In the genomic region with DNA sequence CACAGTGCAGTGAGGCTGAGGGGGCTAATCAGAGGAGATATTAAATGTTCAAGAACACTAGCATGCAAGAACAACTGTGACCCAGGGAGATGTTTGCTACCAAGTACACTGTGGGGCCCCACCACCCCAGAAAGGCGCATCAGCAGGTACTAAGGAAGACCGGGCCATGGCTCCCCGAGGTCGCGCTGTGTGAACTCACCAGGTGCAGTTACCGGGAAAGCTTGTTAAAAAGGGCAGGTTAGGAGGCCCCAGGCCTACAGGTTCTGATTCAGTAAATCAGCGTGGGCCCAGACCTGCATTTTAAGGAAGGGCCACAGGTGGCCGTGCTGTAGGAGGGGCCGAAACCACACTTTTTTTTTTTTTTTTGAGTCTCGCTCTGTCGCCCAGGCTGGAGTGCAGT, we compare ENCODE assay signal across 18 cellular contexts. TPM values are rescaled to one million over a fixed set of nuclear protein-coding genes. Genes with fewer than 3 reads are reported as not detected.
DNase-seq lines count a peak whose midpoint lies in the region; ATAC-seq and TF ChIP-seq lines count a peak whose summit lies in the region.
"Had no signal": no experiment of that assay in that cellular context is flagged by ENCODE, and none has a peak within 500 bp of the region (broad histone marks: within the 10 kb centered on the region; RNA-seq: fewer than 3 reads in every experiment).

No MANE protein-coding gene starts in this region.

- H3K9me3 Mint-ChIP-seq in activated naive CD8-positive, alpha-beta T cell (ENCODE audit: low read depth): no peaks in the 10 kb centered on the region
- H3K9me3 Mint-ChIP-seq in activated naive CD8-positive, alpha-beta T cell treated with anti-CD3 and anti-CD28 coated beads, Interleukin-2, amount 50 U/mL, for 24 hours: no peaks in the 10 kb centered on the region
- H3K9me3 Mint-ChIP-seq in IgD-negative memory B cell: peaks cover 0 to 4% (median 0%) of the 10 kb centered on the region in 3 donors
- peaks cover 1% of the 10 kb centered on the region for H3K9me3 Mint-ChIP-seq in glutamatergic neuron (ENCODE audit: unreplicated experiment)
- no peaks in the 10 kb centered on the region for H3K9me3 Mint-ChIP-seq in type B pancreatic cell
- no peaks in the 10 kb centered on the region for H3K9me3 Mint-ChIP-seq in effector memory CD8-positive, alpha-beta T cell
- H3K9me3 Mint-ChIP-seq: T-cell had no signal

- peak overlapping the region; percentile 46 for H3K27ac Mint-ChIP-seq in activated naive CD8-positive, alpha-beta T cell
- no peak overlapping the region for H3K27ac Mint-ChIP-seq in activated naive CD8-positive, alpha-beta T cell treated with anti-CD3 and anti-CD28 coated beads, Interleukin-2, amount 50 U/mL, for 24 hours
- H3K27ac Mint-ChIP-seq in IgD-negative memory B cell (peak overlapping the region; percentile 72 to 97 (median 86)), glutamatergic neuron (ENCODE audit: unreplicated experiment) (peak overlapping the region; percentile 52), type B pancreatic cell (no peak overlapping the region)
- peak overlapping the region in 1 of 2 donors; percentile 39 for H3K27ac Mint-ChIP-seq in effector memory CD8-positive, alpha-beta T cell
- H3K27ac Mint-ChIP-seq: T-cell had no signal

- H3K4me3 Mint-ChIP-seq in activated naive CD8-positive, alpha-beta T cell: no peak overlapping the region
- no peak overlapping the region for H3K4me3 Mint-ChIP-seq in activated naive CD8-positive, alpha-beta T cell treated with anti-CD3 and anti-CD28 coated beads, Interleukin-2, amount 50 U/mL, for 24 hours
- H3K4me3 Mint-ChIP-seq in IgD-negative memory B cell: peak overlapping the region in 3 of 4 donors; percentile 47 to 84 (median 72)
- no peak overlapping the region for H3K4me3 Mint-ChIP-seq in glutamatergic neuron (ENCODE audit: unreplicated experiment)
- H3K4me3 Mint-ChIP-seq in type B pancreatic cell: no peak overlapping the region
- no peak overlapping the region for H3K4me3 Mint-ChIP-seq in effector memory CD8-positive, alpha-beta T cell
- H3K4me3 Mint-ChIP-seq: T-cell had no signal

- H3K36me3 Mint-ChIP-seq in activated naive CD8-positive, alpha-beta T cell: no peaks in the 10 kb centered on the region
- H3K36me3 Mint-ChIP-seq in activated naive CD8-positive, alpha-beta T cell treated with anti-CD3 and anti-CD28 coated beads, Interleukin-2, amount 50 U/mL, for 24 hours (ENCODE audit: low read depth): no peaks in the 10 kb centered on the region
- H3K36me3 Mint-ChIP-seq in IgD-negative memory B cell (no peaks in the 10 kb centered on the region), glutamatergic neuron (ENCODE audit: unreplicated experiment) (peaks cover 2% of the 10 kb centered on the region), type B pancreatic cell (no peaks in the 10 kb centered on the region)
- peaks cover 10% of the 10 kb centered on the region for H3K36me3 Mint-ChIP-seq in effector memory CD8-positive, alpha-beta T cell (ENCODE audit: insufficient read depth)
- H3K36me3 Mint-ChIP-seq: T-cell had no signal

- TF ChIP-seq CTCF in glutamatergic neuron (IDR thresholded peaks at IDR 0.05; ENCODE audit: partially characterized antibody, unreplicated experiment) (no peak), type B pancreatic cell (conservative IDR thresholded peaks at IDR 0.05) (no peak)

- DNase-seq in activated naive CD8-positive, alpha-beta T cell treated with anti-CD3 and anti-CD28 coated beads, Interleukin-2, amount 50 U/mL, for 24 hours: no peak
- no peak for DNase-seq in glutamatergic neuron
- peak; percentile 52 for DNase-seq in type B pancreatic cell (ENCODE audit: extremely low spot score, unreplicated experiment)
- no peak for DNase-seq in NCI-H1436 treated with DMSO at 0.1 percent for 48 hours (lab: John Stamatoyannopoulos, UW)
- no peak for DNase-seq in hippocampal formation (lab: John Stamatoyannopoulos, UW)
- DNase-seq in effector memory CD8-positive, alpha-beta T cell: no peak
- DNase-seq: activated CD8-positive, alpha-beta memory T cell treated with anti-CD3 and anti-CD28 coated beads, Interleukin-2, amount 50 U/mL, for 4 hours; activated naive CD4-positive, alpha-beta T cell; NCI-H2227 treated with DMSO at 0.1 percent for 48 hours; NK-92 treated with Interleukin-12 subunit alpha and Interleukin-12 subunit beta, amount 100 ng/mL, for 24 hours; stimulated activated CD4-positive, alpha-beta T cell treated with anti-CD3 and anti-CD28 coated beads, Interleukin-2, amount 100 ng/mL, for 24 hours; T-cell; WERI-Rb-1 had no signal

- no peaks in the 10 kb centered on the region for H3K4me1 Mint-ChIP-seq in activated naive CD8-positive, alpha-beta T cell (ENCODE audit: low read depth)
- H3K4me1 Mint-ChIP-seq in activated naive CD8-positive, alpha-beta T cell treated with anti-CD3 and anti-CD28 coated beads, Interleukin-2, amount 50 U/mL, for 24 hours: peaks cover 7% of the 10 kb centered on the region
- peaks cover 19 to 24% (median 19%) of the 10 kb centered on the region in 3 donors for H3K4me1 Mint-ChIP-seq in IgD-negative memory B cell
- peaks cover 11% of the 10 kb centered on the region for H3K4me1 Mint-ChIP-seq in glutamatergic neuron (ENCODE audit: low read depth, unreplicated experiment)
- H3K4me1 Mint-ChIP-seq in type B pancreatic cell (ENCODE audit: unreplicated experiment): peaks cover 4% of the 10 kb centered on the region
- H3K4me1 Mint-ChIP-seq in effector memory CD8-positive, alpha-beta T cell (ENCODE audit: low read depth in 2 of 2): peaks cover 0 to under 1% of the 10 kb centered on the region in 2 donors

- ATAC-seq in activated naive CD8-positive, alpha-beta T cell treated with anti-CD3 and anti-CD28 coated beads, Interleukin-2, amount 50 U/mL, for 24 hours: no peak
- no peak for ATAC-seq in effector memory CD8-positive, alpha-beta T cell (replicated peaks)
- ATAC-seq: gastroesophageal sphincter, sciatic nerve, T-cell had no signal

- peaks cover 1% of the 10 kb centered on the region for H3K27me3 Mint-ChIP-seq in activated naive CD8-positive, alpha-beta T cell
- peaks cover 7% of the 10 kb centered on the region for H3K27me3 Mint-ChIP-seq in activated naive CD8-positive, alpha-beta T cell treated with anti-CD3 and anti-CD28 coated beads, Interleukin-2, amount 50 U/mL, for 24 hours
- H3K27me3 Mint-ChIP-seq in IgD-negative memory B cell: no peaks in the 10 kb centered on the region
- H3K27me3 Mint-ChIP-seq in glutamatergic neuron (ENCODE audit: unreplicated experiment): peaks cover 10% of the 10 kb centered on the region
- no peaks in the 10 kb centered on the region for H3K27me3 Mint-ChIP-seq in type B pancreatic cell
- H3K27me3 Mint-ChIP-seq in effector memory CD8-positive, alpha-beta T cell: no peaks in the 10 kb centered on the region

RNA-seq across cellular contexts. Expression of a gene that starts 54.6 kb away (rescaled TPM):
- 39.0 TPM for polyA plus RNA-seq in IgD-negative memory B cell
- 15.4 TPM for total RNA-seq in glutamatergic neuron (ENCODE audit: unreplicated experiment)
- total RNA-seq in type B pancreatic cell (ENCODE audit: low replicate concordance): 25.1 and 36.1 TPM in 2 replicates

RNA-seq across cellular contexts. Expression of a gene that starts 57.1 kb away (rescaled TPM):
- not detected for polyA plus RNA-seq in IgD-negative memory B cell
- total RNA-seq in glutamatergic neuron (ENCODE audit: unreplicated experiment): not detected
- total RNA-seq in type B pancreatic cell (ENCODE audit: low replicate concordance): not detected in 2 replicates
- total RNA-seq: gastroesophageal sphincter, sciatic nerve, T-cell, temporal lobe had no signal

Comparison
In these comparisons a context has a peak if more than half of its experiments do, and no peak if none do; other contexts are left out.
1. H3K27ac Mint-ChIP-seq: peak in activated naive CD8-positive, alpha-beta T cell (single experiment), IgD-negative memory B cell (3 of 3) and glutamatergic neuron (single experiment); none in activated naive CD8-positive, alpha-beta T cell treated with anti-CD3 and anti-CD28 coated beads, Interleukin-2, amount 50 U/mL, for 24 hours (single experiment) and type B pancreatic cell (single experiment).
2. H3K4me3 Mint-ChIP-seq: peak in IgD-negative memory B cell (3 of 4); none in activated naive CD8-positive, alpha-beta T cell (single experiment), activated naive CD8-positive, alpha-beta T cell treated with anti-CD3 and anti-CD28 coated beads, Interleukin-2, amount 50 U/mL, for 24 hours (single experiment), glutamatergic neuron (single experiment), type B pancreatic cell (single experiment) and effector memory CD8-positive, alpha-beta T cell (0 of 2).